ENCODE assay signal across 11 cellular contexts in genomic region chr15:54772663-54773062, GRCh38.
"Had no signal": no experiment of that assay in that cellular context is flagged by ENCODE, and none has a peak within 500 bp of the region (broad histone marks: within the 10 kb centered on the region; RNA-seq: fewer than 3 reads in every experiment).

No MANE protein-coding gene starts in this region.

- DNase-seq: activated CD4-positive, alpha-beta T cell treated with anti-CD3 and anti-CD28 coated beads for 36 hours; activated CD8-positive, alpha-beta memory T cell treated with anti-CD3 and anti-CD28 coated beads, Interleukin-2, amount 50 U/mL, for 4 hours; activated CD8-positive, alpha-beta T cell treated with anti-CD3 and anti-CD28 coated beads for 36 hours; activated naive CD4-positive, alpha-beta T cell; heart left ventricle; kidney glomerular epithelial cell; sigmoid colon; stimulated activated CD4-positive, alpha-beta T cell treated with anti-CD3 and anti-CD28 coated beads, Interleukin-2, amount 100 ng/mL, for 24 hours; stimulated activated naive CD4-positive, alpha-beta T cell; substantia nigra; transverse colon had no signal

- H3K27ac Mint-ChIP-seq: activated CD4-positive, alpha-beta T cell treated with anti-CD3 and anti-CD28 coated beads for 36 hours; activated CD8-positive, alpha-beta T cell treated with anti-CD3 and anti-CD28 coated beads for 36 hours had no signal

- H3K4me3 Mint-ChIP-seq: activated CD4-positive, alpha-beta T cell treated with anti-CD3 and anti-CD28 coated beads for 36 hours; activated CD8-positive, alpha-beta T cell treated with anti-CD3 and anti-CD28 coated beads for 36 hours had no signal

- H3K9me3 Mint-ChIP-seq: activated CD8-positive, alpha-beta T cell treated with anti-CD3 and anti-CD28 coated beads for 36 hours had no signal

- H3K4me1 Mint-ChIP-seq: activated CD4-positive, alpha-beta T cell treated with anti-CD3 and anti-CD28 coated beads for 36 hours had no signal
